24 cellular contexts compared by ENCODE assay signal in the genomic region with DNA sequence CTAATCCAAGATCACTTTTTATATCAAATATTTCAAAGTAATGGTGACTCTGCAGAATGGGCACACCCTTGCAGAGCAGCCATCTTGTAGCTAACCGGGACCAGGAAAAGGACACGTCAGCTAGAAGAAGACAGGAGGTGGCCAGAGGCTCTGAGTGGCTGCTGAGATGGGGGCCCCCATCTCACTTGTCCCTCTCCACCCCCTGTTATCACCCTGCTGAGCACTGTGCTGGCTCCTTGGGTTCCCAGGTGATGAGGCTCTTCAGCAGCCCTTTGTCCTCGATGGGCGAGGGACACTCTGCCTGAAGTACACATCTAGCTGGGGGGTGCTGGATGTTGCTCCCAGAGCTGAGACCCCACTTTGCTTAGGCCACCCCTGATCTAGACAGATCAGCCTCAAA.
"Had no signal": no experiment of that assay in that cellular context is flagged by ENCODE, and none has a peak within 500 bp of the region (broad histone marks: within the 10 kb centered on the region; RNA-seq: fewer than 3 reads in every experiment).

No MANE protein-coding gene starts in this region.

- H3K27ac ChIP-seq: brain microvascular endothelial cell, coronary artery, dorsolateral prefrontal cortex had no signal

- H3K27me3 ChIP-seq: brain microvascular endothelial cell, dorsolateral prefrontal cortex had no signal

- DNase-seq: activated CD4-positive, alpha-beta memory T cell treated with anti-CD3 and anti-CD28 coated beads for 36 hours; activated CD4-positive, alpha-beta T cell treated with anti-CD3 and anti-CD28 coated beads for 36 hours; activated CD4-positive, alpha-beta T cell treated with anti-CD3 and anti-CD28 coated beads, Interleukin-2, amount 10 ng/mL, durations not matched to agents 24 days and 14 days; activated CD4-positive, CD25-positive, alpha-beta regulatory T cell; activated CD4-positive, CD25-positive, alpha-beta regulatory T cell treated with anti-CD3 and anti-CD28 coated beads, Interleukin-2, amount 50 U/mL, for 72 hours; activated CD8-positive, alpha-beta memory T cell treated with anti-CD3 and anti-CD28 coated beads, Interleukin-2, amount 10 ng/mL, durations not matched to agents 7 days and 5 days; activated CD8-positive, alpha-beta memory T cell treated with anti-CD3 and anti-CD28 coated beads, Interleukin-2, amount 50 U/mL, for 4 hours; activated CD8-positive, alpha-beta T cell treated with anti-CD3 and anti-CD28 coated beads, Interleukin-2, amount 10 ng/mL, durations not matched to agents 7 days and 5 days; activated gamma-delta T cell; activated naive CD4-positive, alpha-beta T cell; activated naive CD4-positive, alpha-beta T cell treated with anti-CD3 and anti-CD28 coated beads, Interleukin-2, amount 10 ng/mL, durations not matched to agents 7 days and 5 days; activated naive CD8-positive, alpha-beta T cell treated with anti-CD3 and anti-CD28 coated beads, Interleukin-2, amount 10 ng/mL, durations not matched to agents 7 days and 5 days; activated T-cell treated with anti-CD3 and anti-CD28 coated beads, Interleukin-2, amount 50 U/mL, for 1 hour; activated T-cell treated with anti-CD3 and anti-CD28 coated beads, Interleukin-2, amount 50 U/mL, for 48 hours; brain microvascular endothelial cell; dorsolateral prefrontal cortex; effector memory CD4-positive, alpha-beta T cell; endodermal cell; foreskin fibroblast; SW 1271; T-cell had no signal

- H3K36me3 ChIP-seq: brain microvascular endothelial cell had no signal

- H3K4me3 ChIP-seq: coronary artery, dorsolateral prefrontal cortex had no signal

- ATAC-seq: activated CD8-positive, alpha-beta T cell treated with anti-CD3 and anti-CD28 coated beads, Interleukin-2, amount 10 ng/mL, durations not matched to agents 7 days and 5 days; activated naive CD4-positive, alpha-beta T cell treated with anti-CD3 and anti-CD28 coated beads, Interleukin-2, amount 50 U/mL, for 72 hours; esophagus mucosa; T-cell had no signal
